In genomic region chr18:50250935-50251334, GRCh38 we compare ENCODE assay signal across 1 cellular context.
TF ChIP-seq lines count a peak whose summit lies in the region.

No MANE protein-coding gene starts in this region.

TF ChIP-seq in HepG2, 621 proteins besides CTCF, POLR2A, EP300 and RAD21:
- TF ChIP-seq THAP11 (CRISPR knock-in tag; IDR thresholded peaks at IDR 0.05) (no peak), KMT2B (CRISPR knock-in tag; IDR thresholded peaks at IDR 0.05) (no peak), NFRKB (IDR thresholded peaks at IDR 0.05) (no peak), MAFK (conservative IDR thresholded peaks at IDR 0.05 in 1 of 2, IDR thresholded peaks at IDR 0.05 in 1 of 2; ENCODE audit: low read length in 2 of 2) (peak; percentile 92 to 96), MAFF (IDR thresholded peaks at IDR 0.05; ENCODE audit: low read depth, low read length) (peak; percentile 94), SP2 (CRISPR knock-in tag; IDR thresholded peaks at IDR 0.05) (no peak), DRAP1 (CRISPR knock-in tag; IDR thresholded peaks at IDR 0.05) (no peak), ZNF552 (CRISPR knock-in tag; IDR thresholded peaks at IDR 0.05; ENCODE audit: borderline replicate concordance) (no peak), ZNF839 (CRISPR knock-in tag; IDR thresholded peaks at IDR 0.05; ENCODE audit: borderline replicate concordance) (no peak)
- TF ChIP-seq, protein P1, sequence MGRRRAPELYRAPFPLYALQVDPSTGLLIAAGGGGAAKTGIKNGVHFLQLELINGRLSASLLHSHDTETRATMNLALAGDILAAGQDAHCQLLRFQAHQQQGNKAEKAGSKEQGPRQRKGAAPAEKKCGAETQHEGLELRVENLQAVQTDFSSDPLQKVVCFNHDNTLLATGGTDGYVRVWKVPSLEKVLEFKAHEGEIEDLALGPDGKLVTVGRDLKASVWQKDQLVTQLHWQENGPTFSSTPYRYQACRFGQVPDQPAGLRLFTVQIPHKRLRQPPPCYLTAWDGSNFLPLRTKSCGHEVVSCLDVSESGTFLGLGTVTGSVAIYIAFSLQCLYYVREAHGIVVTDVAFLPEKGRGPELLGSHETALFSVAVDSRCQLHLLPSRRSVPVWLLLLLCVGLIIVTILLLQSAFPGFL (CRISPR knock-in tag; IDR thresholded peaks at IDR 0.05): no peak
TF ChIP-seq in HepG2: peak in this region for 2.
